Comparison of ENCODE assay signal across 18 cellular contexts in genomic region chr4:53816561-53816960, GRCh38.
DNase-seq lines count a peak whose midpoint lies in the region; ATAC-seq and TF ChIP-seq lines count a peak whose summit lies in the region.
"Had no signal": no experiment of that assay in that cellular context is flagged by ENCODE, and none has a peak within 500 bp of the region (broad histone marks: within the 10 kb centered on the region; RNA-seq: fewer than 3 reads in every experiment).

No MANE protein-coding gene starts in this region.

- H3K27me3 ChIP-seq in upper lobe of right lung = no peaks in the 10 kb centered on the region
- H3K27me3 ChIP-seq: BE2C, MG63, SJCRH30 had no signal

- H3K27me3 Mint-ChIP-seq in T-helper 17 cell = peaks cover 36% of the 10 kb centered on the region

- no peak overlapping the region for H3K4me3 Mint-ChIP-seq in T-helper 17 cell
- H3K4me3 Mint-ChIP-seq: CD8-positive, alpha-beta T cell had no signal

- ATAC-seq in upper lobe of right lung (peak; percentile 83), T-helper 17 cell (no peak)
- ATAC-seq: CD8-positive, alpha-beta T cell; GM12878 had no signal

- TF ChIP-seq CTCF in AG10803 (conservative IDR thresholded peaks at IDR 0.05; ENCODE audit: low read length) = 0 out of 2 replicates have a peak, but pooled peaks have one; percentile 2
- TF ChIP-seq CTCF in upper lobe of right lung (IDR thresholded peaks at IDR 0.05) = no peak

- no peaks in the 10 kb centered on the region for H3K4me1 Mint-ChIP-seq in T-helper 17 cell

- peak; percentile 86 for DNase-seq in AG10803 (ENCODE audit: low read depth)
- DNase-seq in amniotic epithelial cell (ENCODE audit: low read depth) = peak; percentile 74
- DNase-seq in hepatic stellate cell (ENCODE audit: low spot score) = peak; percentile 21
- no peak for DNase-seq in upper lobe of right lung
- no peak for DNase-seq in T-helper 17 cell
- no peak for DNase-seq in activated T-cell treated with anti-CD3 and anti-CD28 coated beads for 4 hours
- no peak for DNase-seq in activated CD4-positive, CD25-positive, alpha-beta regulatory T cell (lab: John Stamatoyannopoulos, UW)
- DNase-seq: BE2C; CD8-positive, alpha-beta T cell; DMS79; GOT3; MG63; NCI-H1092 treated with DMSO at 0.1 percent for 48 hours; NCI-H1694; NCI-H510A treated with DMSO at 0.1 percent for 48 hours; PC-9; SJCRH30 had no signal

- H3K27ac Mint-ChIP-seq in T-helper 17 cell = no peak overlapping the region
- H3K27ac Mint-ChIP-seq: CD8-positive, alpha-beta T cell had no signal

- intact Hi-C loops in upper lobe of right lung (cut with DNase I) = no loop called here

- H3K4me1 ChIP-seq in upper lobe of right lung = no peaks in the 10 kb centered on the region
- H3K4me1 ChIP-seq: BE2C, SJCRH30 had no signal

- no peak overlapping the region for H3K27ac ChIP-seq in upper lobe of right lung
- H3K27ac ChIP-seq: PC-9, SJCRH30 had no signal

- H3K9me3 ChIP-seq in upper lobe of right lung (no peaks in the 10 kb centered on the region), T-helper 17 cell (ENCODE audit: control insufficient read depth, low read length, poor library complexity, severe bottlenecking) (no peaks in the 10 kb centered on the region)
- H3K9me3 ChIP-seq: BE2C, MG63 had no signal

- no peaks in the 10 kb centered on the region for H3K36me3 Mint-ChIP-seq in T-helper 17 cell (ENCODE audit: low read depth)
- H3K36me3 Mint-ChIP-seq: CD8-positive, alpha-beta T cell had no signal

- no peak overlapping the region for H3K4me3 ChIP-seq in AG10803 (ENCODE audit: low read length)
- H3K4me3 ChIP-seq in upper lobe of right lung = no peak overlapping the region
- H3K4me3 ChIP-seq: GM12878, MG63, PC-9, SJCRH30 had no signal

- H3K36me3 ChIP-seq in upper lobe of right lung = no peaks in the 10 kb centered on the region
- H3K36me3 ChIP-seq: BE2C, MG63, SJCRH30 had no signal

Comparison
In these comparisons a context has a peak if more than half of its experiments do, and no peak if none do; other contexts are left out.
1. DNase-seq: peak in AG10803 (single experiment), amniotic epithelial cell (single experiment) and hepatic stellate cell (single experiment); none in upper lobe of right lung (single experiment), T-helper 17 cell (0 of 3), activated T-cell treated with anti-CD3 and anti-CD28 coated beads for 4 hours (single experiment) and activated CD4-positive, CD25-positive, alpha-beta regulatory T cell (0 of 4).